20 cellular contexts compared by ENCODE assay signal in genomic region chr1:25959626-25960025, GRCh38. TPM values are rescaled to one million over a fixed set of nuclear protein-coding genes. Genes with fewer than 3 reads are reported as not detected.
DNase-seq lines count a peak whose midpoint lies in the region; ATAC-seq and TF ChIP-seq lines count a peak whose summit lies in the region.
"Had no signal": no experiment of that assay in that cellular context is flagged by ENCODE, and none has a peak within 500 bp of the region (broad histone marks: within the 10 kb centered on the region; RNA-seq: fewer than 3 reads in every experiment).

No MANE protein-coding gene starts in this region.

- H3K4me3 ChIP-seq in fibroblast of the aortic adventitia (ENCODE audit: low read depth, low read length) (no peak overlapping the region), WERI-Rb-1 (ENCODE audit: low read depth, low read length) (no peak overlapping the region)
- H3K4me3 ChIP-seq: A549, GM12878 had no signal

- peaks cover 37 to 54% of the 10 kb centered on the region in 2 donors for H3K4me1 Mint-ChIP-seq in natural killer cell
- peaks cover 8 to 21% of the 10 kb centered on the region in 2 donors for H3K4me1 Mint-ChIP-seq in natural killer cell treated with Interleukin-12 subunit alpha and Interleukin-12 subunit beta and Interleukin-15 and Interleukin-18, amount 100 ng/mL, for 72 hours (ENCODE audit: low read depth in 2 of 2)
- peaks cover 33% of the 10 kb centered on the region for H3K4me1 Mint-ChIP-seq in HFFc6 (ENCODE audit: low read depth)

- peaks cover 5% of the 10 kb centered on the region for H3K9me3 ChIP-seq in WERI-Rb-1 (ENCODE audit: severe bottlenecking)
- H3K9me3 ChIP-seq: A549 had no signal

- no peak overlapping the region for H3K27ac ChIP-seq in WERI-Rb-1
- H3K27ac ChIP-seq: A549, C4-2B had no signal

- intact Hi-C loops in natural killer cell (cut with micrococcal nuclease) = loop anchor here (5.0 kb wide), 1 partner anchor 33 kb away; no protein-coding TSS in a partner anchor

- DNase-seq in natural killer cell (no peak), HFFc6 (no peak), fibroblast of the aortic adventitia (ENCODE audit: low read depth) (peak; percentile 10), NCI-H748 treated with DMSO at 0.1 percent for 48 hours (lab: John Stamatoyannopoulos, UW) (no peak), WERI-Rb-1 (no peak), MV-4-11 (lab: John Stamatoyannopoulos, UW) (no peak), left lobe of liver (ENCODE audit: low spot score) (no peak)
- DNase-seq in natural killer cell treated with Interleukin-12 subunit alpha and Interleukin-12 subunit beta and Interleukin-15 and Interleukin-18, amount 100 ng/mL, for 72 hours (ENCODE audit: low spot score) = no peak
- DNase-seq: COR-L47, DMS 273 treated with DMSO at 0.1 percent for 48 hours, KG1, NCI-H1417, NCI-H187, NCI-H2227 treated with DMSO at 0.1 percent for 48 hours, NCI-H510A treated with DMSO at 0.1 percent for 48 hours, NCI-H82 had no signal

- H3K36me3 ChIP-seq in WERI-Rb-1 = peaks cover 45% of the 10 kb centered on the region

- H3K27ac Mint-ChIP-seq in natural killer cell = peak overlapping the region; percentile 50 to 73
- peak overlapping the region in 1 of 2 donors; percentile 57 for H3K27ac Mint-ChIP-seq in natural killer cell treated with Interleukin-12 subunit alpha and Interleukin-12 subunit beta and Interleukin-15 and Interleukin-18, amount 100 ng/mL, for 72 hours
- H3K27ac Mint-ChIP-seq in HFFc6 = peak overlapping the region; percentile 93

- no peaks in the 10 kb centered on the region for H3K9me3 Mint-ChIP-seq in natural killer cell
- H3K9me3 Mint-ChIP-seq in natural killer cell treated with Interleukin-12 subunit alpha and Interleukin-12 subunit beta and Interleukin-15 and Interleukin-18, amount 100 ng/mL, for 72 hours = no peaks in the 10 kb centered on the region
- H3K9me3 Mint-ChIP-seq in HFFc6 = peaks cover 4% of the 10 kb centered on the region; the same call in 1 of the 2 replicates

- H3K27me3 Mint-ChIP-seq in natural killer cell (ENCODE audit: low read depth in 2 of 2) (no peaks in the 10 kb centered on the region), HFFc6 (ENCODE audit: insufficient read depth) (no peaks in the 10 kb centered on the region)
- H3K27me3 Mint-ChIP-seq in natural killer cell treated with Interleukin-12 subunit alpha and Interleukin-12 subunit beta and Interleukin-15 and Interleukin-18, amount 100 ng/mL, for 72 hours = no peaks in the 10 kb centered on the region

- H3K36me3 Mint-ChIP-seq in natural killer cell (peaks cover 53% of the 10 kb centered on the region), HFFc6 (ENCODE audit: low read depth) (peaks cover 60% of the 10 kb centered on the region)
- H3K36me3 Mint-ChIP-seq in natural killer cell treated with Interleukin-12 subunit alpha and Interleukin-12 subunit beta and Interleukin-15 and Interleukin-18, amount 100 ng/mL, for 72 hours = peaks cover 35% of the 10 kb centered on the region

- no peaks in the 10 kb centered on the region for H3K27me3 ChIP-seq in WERI-Rb-1 (ENCODE audit: insufficient read depth, low read depth, severe bottlenecking)

- TF ChIP-seq CTCF in natural killer cell (IDR thresholded peaks at IDR 0.05) (no peak), HFFc6 (IDR thresholded peaks at IDR 0.05) (no peak), fibroblast of the aortic adventitia (IDR thresholded peaks at IDR 0.05; ENCODE audit: insufficient read depth, low read length) (no peak), WERI-Rb-1 (IDR thresholded peaks at IDR 0.05; ENCODE audit: low read depth, low read length) (no peak)

- no peak overlapping the region for H3K4me3 Mint-ChIP-seq in natural killer cell
- H3K4me3 Mint-ChIP-seq in natural killer cell treated with Interleukin-12 subunit alpha and Interleukin-12 subunit beta and Interleukin-15 and Interleukin-18, amount 100 ng/mL, for 72 hours = no peak overlapping the region
- H3K4me3 Mint-ChIP-seq in HFFc6 = no peak overlapping the region

- ATAC-seq in natural killer cell (no peak), left lobe of liver (no peak)
- ATAC-seq in natural killer cell treated with Interleukin-12 subunit alpha and Interleukin-12 subunit beta and Interleukin-15 and Interleukin-18, amount 100 ng/mL, for 72 hours = no peak
- ATAC-seq: A549, GM12878, HepG2 had no signal

RNA-seq across cellular contexts. Expression of gene PAFAH2, which starts 38.2 kb away (rescaled TPM):
- total RNA-seq in natural killer cell = 10 to 100 TPM; 39.0 to 95.1 (median 68.6) TPM
- 10 to 100 TPM; 14.2 to 20.0 TPM for total RNA-seq in natural killer cell treated with Interleukin-12 subunit alpha and Interleukin-12 subunit beta and Interleukin-15 and Interleukin-18, amount 100 ng/mL, for 72 hours
- total RNA-seq in HFFc6 (2021; fragmentation: NEBNext Ultra II Directional; extraction: Animal tissue kit (Norgen Biotek cat#: 25700)) = 10 to 100 TPM in 3 of 6 experiments, 1 to 10 TPM in 3; 9.4 to 14.0 (median 10.0) TPM
- total RNA-seq in fibroblast of the aortic adventitia (ENCODE audit: low replicate concordance) = 8.7 and 9.8 TPM in 2 replicates
- total RNA-seq in left lobe of liver = 23.1 TPM

RNA-seq across cellular contexts. Expression of gene STMN1, which starts 53.4 kb away (rescaled TPM):
- total RNA-seq in natural killer cell (10 to 100 TPM; 26.6 to 41.0 (median 35.2) TPM), fibroblast of the aortic adventitia (ENCODE audit: low replicate concordance) (89.5 and 137 TPM in 2 replicates), left lobe of liver (5.2 TPM)
- total RNA-seq in natural killer cell treated with Interleukin-12 subunit alpha and Interleukin-12 subunit beta and Interleukin-15 and Interleukin-18, amount 100 ng/mL, for 72 hours = 100 to 1,000 TPM; 142 to 259 TPM
- total RNA-seq in HFFc6 (2021; fragmentation: NEBNext Ultra II Directional; extraction: Animal tissue kit (Norgen Biotek cat#: 25700)) = 100 to 1,000 TPM; 201 to 370 (median 342) TPM
